Comparison of ENCODE assay signal across 18 cellular contexts in the genomic region with DNA sequence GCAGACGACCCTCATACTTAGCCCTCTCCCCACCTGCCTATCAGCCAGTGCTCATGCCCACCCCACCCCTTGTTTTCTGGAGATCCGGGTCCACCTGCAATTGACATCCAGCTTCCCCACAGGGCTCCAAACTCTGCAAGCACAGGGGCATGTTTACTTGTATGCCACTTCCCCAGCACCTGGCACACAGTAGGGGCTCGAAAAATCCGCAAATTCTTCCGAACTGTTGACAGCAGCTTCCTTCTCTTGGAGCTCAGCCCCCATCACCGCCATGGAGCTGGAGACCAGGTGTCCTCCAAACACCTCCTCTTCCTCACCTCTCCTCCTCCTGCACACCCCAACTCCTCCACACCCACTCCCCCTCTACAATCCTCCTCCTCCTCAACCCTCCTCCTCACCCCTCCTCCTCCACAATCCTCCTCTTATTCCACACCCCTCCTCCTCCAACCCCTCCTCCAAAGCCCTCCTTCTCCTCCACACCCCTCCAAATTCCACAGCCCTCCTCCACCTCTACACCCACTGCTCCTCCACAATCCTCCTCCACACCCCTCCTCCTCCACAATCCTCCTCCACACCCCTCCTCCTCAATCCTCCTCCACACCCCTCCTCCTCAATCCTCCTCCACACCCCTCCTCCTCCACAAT.
DNase-seq lines count a peak whose midpoint lies in the region; ATAC-seq, FAIRE-seq and TF ChIP-seq lines count a peak whose summit lies in the region.
"Had no signal": no experiment of that assay in that cellular context is flagged by ENCODE, and none has a peak within 500 bp of the region (broad histone marks: within the 10 kb centered on the region; RNA-seq: fewer than 3 reads in every experiment).

No MANE protein-coding gene starts in this region.

- H4K91ac ChIP-seq in H1 (replicated peaks; ENCODE audit: insufficient read length, low read length): peak overlapping the region; percentile 19

- no peak overlapping the region for H2BK12ac ChIP-seq in H1 (ENCODE audit: low read depth, low read length)

- H3K4me2 ChIP-seq in H1 (ENCODE audit: insufficient read depth in 1 of 2, low read depth in 2 of 2, low read length in 2 of 2): no peak overlapping the region

- no peak overlapping the region for H3K27ac ChIP-seq in H1 (ENCODE audit: low read depth, low read length)
- H3K27ac ChIP-seq: cardiac muscle cell had no signal

- no peak overlapping the region for H2AFZ ChIP-seq in H1 (ENCODE audit: low read length)

- peaks cover 0 to 4% of the 10 kb centered on the region in 2 donors for H3K9me3 Mint-ChIP-seq in activated naive CD4-positive, alpha-beta T cell treated with anti-CD3 and anti-CD28 coated beads, Interleukin-2, amount 50 U/mL, for 72 hours
- H3K9me3 Mint-ChIP-seq in stimulated activated memory B cell treated with anti-CD40 and anti-IgM and Interleukin-4, amounts not matched to agents 10 μg/mL and 1 μg/mL and 100 μg/mL, for 72 hours: no peaks in the 10 kb centered on the region

- H4K5ac ChIP-seq in H1 (ENCODE audit: insufficient read length, low read depth, low read length): no peak overlapping the region

- no peak overlapping the region for H2BK20ac ChIP-seq in H1 (ENCODE audit: low read length)

- TF ChIP-seq CTCF in H1 (IDR thresholded peaks at IDR 0.05; ENCODE audit: control extremely low read depth in 1 of 3, insufficient read depth in 1 of 3, low read depth in 1 of 3, low read length in 3 of 3): no peak

- H3K36me3 ChIP-seq in H1 (ENCODE audit: control insufficient read depth in 2 of 4, insufficient read depth in 4 of 4, low read length in 3 of 4): no peaks in the 10 kb centered on the region
- H3K36me3 ChIP-seq: uterus had no signal

- H3K4me1 ChIP-seq in H1 (replicated peaks in 1 of 4; ENCODE audit: control insufficient read depth in 3 of 4, insufficient read depth in 4 of 4, low read length in 3 of 4): peaks cover 0 to 6% (median 4%) of the 10 kb centered on the region in 4 experiments; a peak in 6 of 7 replicates

- no peaks in the 10 kb centered on the region for H3K79me2 ChIP-seq in H1 (ENCODE audit: control insufficient read depth in 1 of 2, insufficient read depth in 2 of 2, low read length in 2 of 2)

- no peaks in the 10 kb centered on the region for H4K20me1 ChIP-seq in H1 (replicated peaks in 1 of 2; ENCODE audit: control insufficient read depth in 1 of 2, insufficient read depth in 2 of 2, low read length in 2 of 2)

- TF ChIP-seq EP300 in H1 (IDR thresholded peaks at IDR 0.05; ENCODE audit: borderline replicate concordance in 1 of 2, low read depth in 2 of 2, low read length in 2 of 2): no peak

- no peak for TF ChIP-seq RAD21 in H1 (IDR thresholded peaks at IDR 0.05 in 1 of 2, conservative IDR thresholded peaks at IDR 0.05 in 1 of 2; ENCODE audit: low read depth in 2 of 2, low read length in 2 of 2)

- peak overlapping the region; percentile 0 for H3K4me3 Mint-ChIP-seq in T-helper 17 cell
- no peak overlapping the region for H3K4me3 Mint-ChIP-seq in stimulated activated memory B cell treated with anti-CD40 and anti-IgM and Interleukin-4, amounts not matched to agents 10 μg/mL and 1 μg/mL and 100 μg/mL, for 72 hours

- H2BK5ac ChIP-seq in H1 (ENCODE audit: low read depth, low read length): no peak overlapping the region

- no peak overlapping the region for H3K23ac ChIP-seq in H1 (ENCODE audit: insufficient read length)

- H3K27ac Mint-ChIP-seq in activated naive CD4-positive, alpha-beta T cell treated with anti-CD3 and anti-CD28 coated beads, Interleukin-2, amount 50 U/mL, for 72 hours: peak overlapping the region; percentile 54 to 57
- H3K27ac Mint-ChIP-seq in T-helper 17 cell: no peak overlapping the region
- peak overlapping the region; percentile 5 for H3K27ac Mint-ChIP-seq in stimulated activated memory B cell treated with anti-CD40 and anti-IgM and Interleukin-4, amounts not matched to agents 10 μg/mL and 1 μg/mL and 100 μg/mL, for 72 hours

- H3K36me3 Mint-ChIP-seq in activated naive CD4-positive, alpha-beta T cell treated with anti-CD3 and anti-CD28 coated beads, Interleukin-2, amount 50 U/mL, for 72 hours: peaks cover 5 to 17% of the 10 kb centered on the region in 2 donors
- no peaks in the 10 kb centered on the region for H3K36me3 Mint-ChIP-seq in T-helper 17 cell (ENCODE audit: low read depth)
- H3K36me3 Mint-ChIP-seq in stimulated activated memory B cell treated with anti-CD40 and anti-IgM and Interleukin-4, amounts not matched to agents 10 μg/mL and 1 μg/mL and 100 μg/mL, for 72 hours: peaks cover 24% of the 10 kb centered on the region

- WGBS in H1 (ENCODE audit: extremely low coverage in 1 of 2, insufficient coverage in 1 of 2, insufficient read length in 1 of 2, insufficient replicate concordance in 2 of 2, low coverage in 1 of 2, low lambda C conversion rate in 2 of 2, missing lambda C conversion rate in 1 of 2), 2 experiments: 69% methylated on average over 2 of the region's 6 CpGs; no CpG with 5 or more reads in 1 of the 2 experiments

- no peak overlapping the region for H2AK5ac ChIP-seq in H1 (ENCODE audit: low read depth, low read length)

- no peak overlapping the region for H2BK120ac ChIP-seq in H1 (replicated peaks; ENCODE audit: low read depth, low read length)

- TF ChIP-seq POLR2A in H1 (IDR thresholded peaks at IDR 0.05; ENCODE audit: control extremely low read depth in 1 of 2, low read depth in 2 of 2, low read length in 2 of 2): no peak

- no peaks in the 10 kb centered on the region for H3K9me3 ChIP-seq in T-helper 17 cell (ENCODE audit: control insufficient read depth, low read length, poor library complexity, severe bottlenecking)
- H3K9me3 ChIP-seq in H1 (ENCODE audit: insufficient read depth in 2 of 2, low read depth in 1 of 2, low read length in 1 of 2): no peaks in the 10 kb centered on the region
- H3K9me3 ChIP-seq: esophagus muscularis mucosa, mucosa of descending colon, uterus had no signal

- no peaks in the 10 kb centered on the region for H3K27me3 ChIP-seq in H1 (replicated peaks in 1 of 4; ENCODE audit: control insufficient read depth in 3 of 4, extremely low read depth in 1 of 4, insufficient read depth in 3 of 4, low read length in 3 of 4)
- H3K27me3 ChIP-seq: cardiac muscle cell, esophagus muscularis mucosa, uterus had no signal

- H3K23me2 ChIP-seq in H1 (ENCODE audit: low read depth, low read length): peaks cover 3% of the 10 kb centered on the region; the same call in 1 of the 2 replicates

- CTCF ChIA-PET in H1 (lab: Charles Lee; ENCODE audit: partially characterized antibody): interaction anchor here (0.6 to 2.1 kb wide), 4 partner anchors 47 to 286 kb away, joined by 3 to 6 read pairs (median 4); a partner anchor contains a TSS

- peaks cover 37% of the 10 kb centered on the region for H3K4me1 Mint-ChIP-seq in T-helper 17 cell
- peaks cover 15% of the 10 kb centered on the region for H3K4me1 Mint-ChIP-seq in stimulated activated memory B cell treated with anti-CD40 and anti-IgM and Interleukin-4, amounts not matched to agents 10 μg/mL and 1 μg/mL and 100 μg/mL, for 72 hours

- H4K8ac ChIP-seq in H1 (ENCODE audit: extremely low read depth, insufficient read depth, low read length): no peak overlapping the region

- POLR2A ChIA-PET in H1 (lab: Charles Lee; ENCODE audit: partially characterized antibody): no interaction called here

- no peak for ATAC-seq in activated naive CD4-positive, alpha-beta T cell treated with anti-CD3 and anti-CD28 coated beads, Interleukin-2, amount 50 U/mL, for 72 hours
- no peak for ATAC-seq in T-helper 17 cell
- ATAC-seq in stimulated activated memory B cell treated with anti-CD40 and anti-IgM and Interleukin-4, amounts not matched to agents 10 μg/mL and 1 μg/mL and 100 μg/mL, for 72 hours: no peak
- ATAC-seq: left lobe of liver, mucosa of descending colon had no signal

- H3K56ac ChIP-seq in H1 (replicated peaks; ENCODE audit: insufficient read length, low read depth, low read length): no peak overlapping the region

- no peak overlapping the region; the same call in 1 of the 2 replicates for H3K18ac ChIP-seq in H1 (ENCODE audit: extremely low read depth, low read length)

- H3K4ac ChIP-seq in H1 (replicated peaks; ENCODE audit: insufficient read length, low read depth, low read length): no peak overlapping the region

- H2BK15ac ChIP-seq in H1 (ENCODE audit: low read length): no peak overlapping the region

- H3K14ac ChIP-seq in H1 (ENCODE audit: insufficient read length): no peak overlapping the region

- no peaks in the 10 kb centered on the region for H3K79me1 ChIP-seq in H1 (ENCODE audit: low read depth, low read length)

- DNase-seq in activated naive CD4-positive, alpha-beta T cell treated with anti-CD3 and anti-CD28 coated beads, Interleukin-2, amount 50 U/mL, for 72 hours (ENCODE audit: low spot score in 2 of 2): no peak
- DNase-seq in activated naive CD4-positive, alpha-beta T cell treated with anti-CD3 and anti-CD28 coated beads, Interleukin-2, amount 50 U/mL, for 16 hours: no peak
- DNase-seq in T-helper 17 cell: no peak
- DNase-seq in H1 (ENCODE audit: low read depth in 1 of 2, low spot score in 2 of 2): no peak
- no peak for DNase-seq in NCI-H1048 (lab: John Stamatoyannopoulos, UW)
- DNase-seq in NCI-H2107 treated with DMSO at 0.1 percent for 48 hours (lab: John Stamatoyannopoulos, UW; ENCODE audit: unreplicated experiment): no peak
- DNase-seq: Calu3; H7; NCI-H1694; NCI-H345; stimulated activated CD4-positive, alpha-beta T cell treated with anti-CD3 and anti-CD28 coated beads, Interleukin-1b, Interleukin-23, amount 100 ng/mL, for 48 hours had no signal

- H3K27me3 Mint-ChIP-seq in T-helper 17 cell: no peaks in the 10 kb centered on the region
- H3K27me3 Mint-ChIP-seq in stimulated activated memory B cell treated with anti-CD40 and anti-IgM and Interleukin-4, amounts not matched to agents 10 μg/mL and 1 μg/mL and 100 μg/mL, for 72 hours: peaks cover 8% of the 10 kb centered on the region

- H3K4me3 ChIP-seq in H1 (ENCODE audit: extremely low read depth in 1 of 4, insufficient read depth in 2 of 4, low read depth in 3 of 4, low read length in 4 of 4): no peak overlapping the region
- H3K4me3 ChIP-seq: cardiac muscle cell, esophagus muscularis mucosa, mucosa of descending colon, uterus had no signal

- H3K9ac ChIP-seq in H1 (replicated peaks in 1 of 4; ENCODE audit: extremely low read depth in 1 of 4, low read depth in 3 of 4, low read length in 3 of 4): no peak overlapping the region

- no peak for FAIRE-seq in H1 (lab: Jason Lieb, UNC)
- FAIRE-seq: G401.6 had no signal

TF ChIP-seq in H1, 55 proteins besides CTCF, POLR2A, EP300 and RAD21:
- no peak for TF ChIP-seq BRCA1 (IDR thresholded peaks at IDR 0.05; ENCODE audit: low read depth, low read length)
- TF ChIP-seq TCF12 (IDR thresholded peaks at IDR 0.05; ENCODE audit: low read depth, low read length): 0 out of 2 replicates have a peak, but pooled peaks have one; percentile 59
- no peak for TF ChIP-seq CHD2 (IDR thresholded peaks at IDR 0.05; ENCODE audit: low read length)
- no peak for TF ChIP-seq BCL11A (IDR thresholded peaks at IDR 0.05; ENCODE audit: low read depth in 2 of 2, low read length in 2 of 2)
- no peak for TF ChIP-seq SIN3A (conservative IDR thresholded peaks at IDR 0.05 in 1 of 2, IDR thresholded peaks at IDR 0.05 in 1 of 2; ENCODE audit: low read depth in 1 of 2, low read length in 2 of 2)
- no peak for TF ChIP-seq TEAD4 (IDR thresholded peaks at IDR 0.05; ENCODE audit: low read depth, low read length)
- no peak for TF ChIP-seq BACH1 (IDR thresholded peaks at IDR 0.05; ENCODE audit: low read length)
- TF ChIP-seq MAFK (IDR thresholded peaks at IDR 0.05; ENCODE audit: low read depth, low read length): no peak
